Comparison of ENCODE assay signal across 13 cellular contexts in genomic region chr1:74824497-74825107, GRCh38.
A peak's percentile ranks its signal among the peaks of the same experiment; 100 is the strongest.
DNase-seq lines count a peak whose midpoint lies in the region; ATAC-seq and TF ChIP-seq lines count a peak whose summit lies in the region.
"Had no signal": no experiment of that assay in that cellular context is flagged by ENCODE, and none has a peak within 500 bp of the region (broad histone marks: within the 10 kb centered on the region; RNA-seq: fewer than 3 reads in every experiment).

No MANE protein-coding gene starts in this region.

- no peaks in the 10 kb centered on the region for H3F3A ChIP-seq in smooth muscle cell (ENCODE audit: low read depth)

- CTCF ChIA-PET in activated CD8-positive, alpha-beta T cell treated with anti-CD3 and anti-CD28 coated beads, Interleukin-2, amount 10 ng/mL, durations not matched to agents 7 days and 5 days (lab: Charles Lee): no interaction called here

- H3K4me2 ChIP-seq in smooth muscle cell: no peak overlapping the region

- H3K27ac Mint-ChIP-seq in activated CD8-positive, alpha-beta T cell treated with anti-CD3 and anti-CD28 coated beads, Interleukin-2, amount 10 ng/mL, durations not matched to agents 7 days and 5 days: no peak overlapping the region
- H3K27ac Mint-ChIP-seq: natural killer cell treated with Interleukin-12 subunit alpha and Interleukin-12 subunit beta and Interleukin-15 and Interleukin-18, amount 100 ng/mL, for 72 hours had no signal

- no peaks in the 10 kb centered on the region for H3K27me3 ChIP-seq in smooth muscle cell (ENCODE audit: low read depth)
- H3K27me3 ChIP-seq: BE2C, right atrium auricular region had no signal

- DNase-seq in GOT3 (lab: John Stamatoyannopoulos, UW): no peak
- DNase-seq in smooth muscle cell (lab: John Stamatoyannopoulos, UW; ENCODE audit: unreplicated experiment): no peak
- DNase-seq in NCI-H446 treated with DMSO at 0.1 percent for 48 hours (lab: John Stamatoyannopoulos, UW): no peak
- no peak for DNase-seq in activated CD8-positive, alpha-beta T cell treated with anti-CD3 and anti-CD28 coated beads, Interleukin-2, amount 10 ng/mL, durations not matched to agents 7 days and 5 days
- DNase-seq: BE2C, DND-41, NCI-H1930 had no signal

- H3K4me1 ChIP-seq in smooth muscle cell (ENCODE audit: low read depth): no peaks in the 10 kb centered on the region
- H3K4me1 ChIP-seq: BE2C, right atrium auricular region had no signal

- H3K4me3 Mint-ChIP-seq in activated CD8-positive, alpha-beta T cell treated with anti-CD3 and anti-CD28 coated beads, Interleukin-2, amount 10 ng/mL, durations not matched to agents 7 days and 5 days: no peak overlapping the region
- H3K4me3 Mint-ChIP-seq: natural killer cell treated with Interleukin-12 subunit alpha and Interleukin-12 subunit beta and Interleukin-15 and Interleukin-18, amount 100 ng/mL, for 72 hours had no signal

- H3K79me2 ChIP-seq in smooth muscle cell (ENCODE audit: low read depth): no peaks in the 10 kb centered on the region

- H3K4me1 Mint-ChIP-seq in activated CD8-positive, alpha-beta T cell treated with anti-CD3 and anti-CD28 coated beads, Interleukin-2, amount 10 ng/mL, durations not matched to agents 7 days and 5 days (ENCODE audit: low read depth): no peaks in the 10 kb centered on the region

- no peaks in the 10 kb centered on the region for H3K27me3 Mint-ChIP-seq in activated CD8-positive, alpha-beta T cell treated with anti-CD3 and anti-CD28 coated beads, Interleukin-2, amount 10 ng/mL, durations not matched to agents 7 days and 5 days (ENCODE audit: low read depth)
- H3K27me3 Mint-ChIP-seq: natural killer cell treated with Interleukin-12 subunit alpha and Interleukin-12 subunit beta and Interleukin-15 and Interleukin-18, amount 100 ng/mL, for 72 hours had no signal

- H3K36me3 ChIP-seq in smooth muscle cell (ENCODE audit: low read depth): no peaks in the 10 kb centered on the region
- H3K36me3 ChIP-seq: BE2C, right atrium auricular region had no signal

- no peak overlapping the region for H2AFZ ChIP-seq in smooth muscle cell (ENCODE audit: low read depth)

- no peak overlapping the region for H3K9ac ChIP-seq in smooth muscle cell (ENCODE audit: low read depth)

- no peak for TF ChIP-seq CTCF in smooth muscle cell (IDR thresholded peaks at IDR 0.05; ENCODE audit: borderline replicate concordance, insufficient read depth, poor library complexity, severe bottlenecking)

- H3K27ac ChIP-seq in smooth muscle cell (ENCODE audit: low read depth): no peak overlapping the region
- H3K27ac ChIP-seq: right atrium auricular region had no signal

- POLR2A ChIA-PET in activated CD8-positive, alpha-beta T cell treated with anti-CD3 and anti-CD28 coated beads, Interleukin-2, amount 10 ng/mL, durations not matched to agents 7 days and 5 days (lab: Charles Lee): no interaction called here

- no peaks in the 10 kb centered on the region for H3K36me3 Mint-ChIP-seq in activated CD8-positive, alpha-beta T cell treated with anti-CD3 and anti-CD28 coated beads, Interleukin-2, amount 10 ng/mL, durations not matched to agents 7 days and 5 days (ENCODE audit: low read depth)
- H3K36me3 Mint-ChIP-seq: natural killer cell treated with Interleukin-12 subunit alpha and Interleukin-12 subunit beta and Interleukin-15 and Interleukin-18, amount 100 ng/mL, for 72 hours had no signal

- H4K20me1 ChIP-seq in smooth muscle cell (ENCODE audit: low read depth): no peaks in the 10 kb centered on the region

- H3K9me3 ChIP-seq in smooth muscle cell (replicated peaks; ENCODE audit: low read depth): no peaks in the 10 kb centered on the region
- H3K9me3 ChIP-seq: BE2C had no signal

- peak; percentile 97 for ATAC-seq in GM18867 (IDR thresholded peaks at IDR 0.05; ENCODE audit: unreplicated experiment)
- peak; percentile 72 for ATAC-seq in GM21423 (IDR thresholded peaks at IDR 0.05; ENCODE audit: unreplicated experiment)
- ATAC-seq in HG02938 (IDR thresholded peaks at IDR 0.05; ENCODE audit: unreplicated experiment): peak; percentile 94
- ATAC-seq in HG03521 (IDR thresholded peaks at IDR 0.05; ENCODE audit: unreplicated experiment): peak; percentile 74
- ATAC-seq in activated CD8-positive, alpha-beta T cell treated with anti-CD3 and anti-CD28 coated beads, Interleukin-2, amount 10 ng/mL, durations not matched to agents 7 days and 5 days: no peak
- ATAC-seq: natural killer cell treated with Interleukin-12 subunit alpha and Interleukin-12 subunit beta and Interleukin-15 and Interleukin-18, amount 100 ng/mL, for 72 hours had no signal

- H3K9me3 Mint-ChIP-seq in activated CD8-positive, alpha-beta T cell treated with anti-CD3 and anti-CD28 coated beads, Interleukin-2, amount 10 ng/mL, durations not matched to agents 7 days and 5 days (ENCODE audit: insufficient read depth): no peaks in the 10 kb centered on the region
- H3K9me3 Mint-ChIP-seq: natural killer cell treated with Interleukin-12 subunit alpha and Interleukin-12 subunit beta and Interleukin-15 and Interleukin-18, amount 100 ng/mL, for 72 hours had no signal

- H3K4me3 ChIP-seq in smooth muscle cell: no peak overlapping the region
- H3K4me3 ChIP-seq: right atrium auricular region had no signal

- 93% methylated on average over 4 of the region's 4 CpGs for WGBS in smooth muscle cell (ENCODE audit: low lambda C conversion rate)
